Comparison of ENCODE assay signal across 1 cellular context in genomic region chr6:149863846-149864577, GRCh38.
A peak's percentile ranks its signal among the peaks of the same experiment; 100 is the strongest.
TF ChIP-seq lines count a peak whose summit lies in the region.

A gene with protein sequence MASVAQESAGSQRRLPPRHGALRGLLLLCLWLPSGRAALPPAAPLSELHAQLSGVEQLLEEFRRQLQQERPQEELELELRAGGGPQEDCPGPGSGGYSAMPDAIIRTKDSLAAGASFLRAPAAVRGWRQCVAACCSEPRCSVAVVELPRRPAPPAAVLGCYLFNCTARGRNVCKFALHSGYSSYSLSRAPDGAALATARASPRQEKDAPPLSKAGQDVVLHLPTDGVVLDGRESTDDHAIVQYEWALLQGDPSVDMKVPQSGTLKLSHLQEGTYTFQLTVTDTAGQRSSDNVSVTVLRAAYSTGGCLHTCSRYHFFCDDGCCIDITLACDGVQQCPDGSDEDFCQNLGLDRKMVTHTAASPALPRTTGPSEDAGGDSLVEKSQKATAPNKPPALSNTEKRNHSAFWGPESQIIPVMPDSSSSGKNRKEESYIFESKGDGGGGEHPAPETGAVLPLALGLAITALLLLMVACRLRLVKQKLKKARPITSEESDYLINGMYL (minus strand): TSS chr6:149864359. CDS start chr6:149864020, 339 bp downstream.

TF ChIP-seq in K562, 482 proteins besides CTCF, POLR2A, EP300 and RAD21 (continued from another document and continues in another):
- peak; percentile 82 for TF ChIP-seq CXXC5 (CRISPR knock-in tag; IDR thresholded peaks at IDR 0.05)
- peak; percentile 14 for TF ChIP-seq FIP1L1 (IDR thresholded peaks at IDR 0.05; ENCODE audit: low read depth, low read length, poor library complexity, severe bottlenecking)
- TF ChIP-seq, protein P1, sequence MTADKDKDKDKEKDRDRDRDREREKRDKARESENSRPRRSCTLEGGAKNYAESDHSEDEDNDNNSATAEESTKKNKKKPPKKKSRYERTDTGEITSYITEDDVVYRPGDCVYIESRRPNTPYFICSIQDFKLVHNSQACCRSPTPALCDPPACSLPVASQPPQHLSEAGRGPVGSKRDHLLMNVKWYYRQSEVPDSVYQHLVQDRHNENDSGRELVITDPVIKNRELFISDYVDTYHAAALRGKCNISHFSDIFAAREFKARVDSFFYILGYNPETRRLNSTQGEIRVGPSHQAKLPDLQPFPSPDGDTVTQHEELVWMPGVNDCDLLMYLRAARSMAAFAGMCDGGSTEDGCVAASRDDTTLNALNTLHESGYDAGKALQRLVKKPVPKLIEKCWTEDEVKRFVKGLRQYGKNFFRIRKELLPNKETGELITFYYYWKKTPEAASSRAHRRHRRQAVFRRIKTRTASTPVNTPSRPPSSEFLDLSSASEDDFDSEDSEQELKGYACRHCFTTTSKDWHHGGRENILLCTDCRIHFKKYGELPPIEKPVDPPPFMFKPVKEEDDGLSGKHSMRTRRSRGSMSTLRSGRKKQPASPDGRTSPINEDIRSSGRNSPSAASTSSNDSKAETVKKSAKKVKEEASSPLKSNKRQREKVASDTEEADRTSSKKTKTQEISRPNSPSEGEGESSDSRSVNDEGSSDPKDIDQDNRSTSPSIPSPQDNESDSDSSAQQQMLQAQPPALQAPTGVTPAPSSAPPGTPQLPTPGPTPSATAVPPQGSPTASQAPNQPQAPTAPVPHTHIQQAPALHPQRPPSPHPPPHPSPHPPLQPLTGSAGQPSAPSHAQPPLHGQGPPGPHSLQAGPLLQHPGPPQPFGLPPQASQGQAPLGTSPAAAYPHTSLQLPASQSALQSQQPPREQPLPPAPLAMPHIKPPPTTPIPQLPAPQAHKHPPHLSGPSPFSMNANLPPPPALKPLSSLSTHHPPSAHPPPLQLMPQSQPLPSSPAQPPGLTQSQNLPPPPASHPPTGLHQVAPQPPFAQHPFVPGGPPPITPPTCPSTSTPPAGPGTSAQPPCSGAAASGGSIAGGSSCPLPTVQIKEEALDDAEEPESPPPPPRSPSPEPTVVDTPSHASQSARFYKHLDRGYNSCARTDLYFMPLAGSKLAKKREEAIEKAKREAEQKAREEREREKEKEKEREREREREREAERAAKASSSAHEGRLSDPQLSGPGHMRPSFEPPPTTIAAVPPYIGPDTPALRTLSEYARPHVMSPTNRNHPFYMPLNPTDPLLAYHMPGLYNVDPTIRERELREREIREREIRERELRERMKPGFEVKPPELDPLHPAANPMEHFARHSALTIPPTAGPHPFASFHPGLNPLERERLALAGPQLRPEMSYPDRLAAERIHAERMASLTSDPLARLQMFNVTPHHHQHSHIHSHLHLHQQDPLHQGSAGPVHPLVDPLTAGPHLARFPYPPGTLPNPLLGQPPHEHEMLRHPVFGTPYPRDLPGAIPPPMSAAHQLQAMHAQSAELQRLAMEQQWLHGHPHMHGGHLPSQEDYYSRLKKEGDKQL (CRISPR knock-in tag; IDR thresholded peaks at IDR 0.05; ENCODE audit: borderline replicate concordance) = 0 out of 2 replicates have a peak, but pooled peaks have one; percentile 49
- no peak for TF ChIP-seq ZNF232 (CRISPR knock-in tag; IDR thresholded peaks at IDR 0.05)
- TF ChIP-seq ZNF263 (CRISPR knock-in tag; IDR thresholded peaks at IDR 0.05; ENCODE audit: borderline replicate concordance) = no peak; the same call in 1 of the 2 replicates
- peak; percentile 66; the same call in 1 of the 2 replicates for TF ChIP-seq ZBTB7A (IDR thresholded peaks at IDR 0.05; ENCODE audit: borderline replicate concordance, control insufficient read depth, low read depth, low read length)
- peak; percentile 77 for TF ChIP-seq SIN3B (IDR thresholded peaks at IDR 0.05; ENCODE audit: low read depth)
- peak; percentile 46; the same call in 1 of the 2 replicates for TF ChIP-seq ZBTB17 (CRISPR knock-in tag; IDR thresholded peaks at IDR 0.05)
- no peak for TF ChIP-seq DDX20 (tag; IDR thresholded peaks at IDR 0.05; ENCODE audit: low read depth)
- TF ChIP-seq ATF7 (IDR thresholded peaks at IDR 0.05) = peak; percentile 64; the same call in 1 of the 2 replicates
- peak; percentile 90 for TF ChIP-seq CTBP1 (IDR thresholded peaks at IDR 0.05; ENCODE audit: borderline replicate concordance)
- TF ChIP-seq ZNF175 (CRISPR knock-in tag; IDR thresholded peaks at IDR 0.05; ENCODE audit: low read depth) = no peak
- TF ChIP-seq, protein P2, sequence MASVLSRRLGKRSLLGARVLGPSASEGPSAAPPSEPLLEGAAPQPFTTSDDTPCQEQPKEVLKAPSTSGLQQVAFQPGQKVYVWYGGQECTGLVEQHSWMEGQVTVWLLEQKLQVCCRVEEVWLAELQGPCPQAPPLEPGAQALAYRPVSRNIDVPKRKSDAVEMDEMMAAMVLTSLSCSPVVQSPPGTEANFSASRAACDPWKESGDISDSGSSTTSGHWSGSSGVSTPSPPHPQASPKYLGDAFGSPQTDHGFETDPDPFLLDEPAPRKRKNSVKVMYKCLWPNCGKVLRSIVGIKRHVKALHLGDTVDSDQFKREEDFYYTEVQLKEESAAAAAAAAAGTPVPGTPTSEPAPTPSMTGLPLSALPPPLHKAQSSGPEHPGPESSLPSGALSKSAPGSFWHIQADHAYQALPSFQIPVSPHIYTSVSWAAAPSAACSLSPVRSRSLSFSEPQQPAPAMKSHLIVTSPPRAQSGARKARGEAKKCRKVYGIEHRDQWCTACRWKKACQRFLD (CRISPR knock-in tag; IDR thresholded peaks at IDR 0.05) = peak; percentile 81
- peak; percentile 29 for TF ChIP-seq HMGN3 (IDR thresholded peaks at IDR 0.05; ENCODE audit: borderline replicate concordance, extremely low read depth, insufficient read length, low read depth, low read length)
- TF ChIP-seq NRF1 (conservative IDR thresholded peaks at IDR 0.05 in 1 of 2, IDR thresholded peaks at IDR 0.05 in 1 of 2) = peak; percentile 67 to 78
- peak; percentile 37 to 76; a peak in 2 of 4 replicates for TF ChIP-seq NONO (IDR thresholded peaks at IDR 0.05; ENCODE audit: low read depth in 2 of 2, low read length in 1 of 2)
- TF ChIP-seq ZFX (CRISPR knock-in tag; IDR thresholded peaks at IDR 0.05) = peak; percentile 86
- TF ChIP-seq RBM15 (IDR thresholded peaks at IDR 0.05; ENCODE audit: insufficient read depth, low read length) = no peak
- TF ChIP-seq U2AF1 (optimal IDR thresholded peaks at IDR 0.05; ENCODE audit: low read depth, low read length) = no peak
- no peak for TF ChIP-seq ZNF766 (CRISPR knock-in tag; conservative IDR thresholded peaks at IDR 0.05)
- TF ChIP-seq MYC (IDR thresholded peaks at IDR 0.05; ENCODE audit: low read depth, low read length) = 0 out of 2 replicates have a peak, but pooled peaks have one; percentile 28
- TF ChIP-seq MYC (CRISPR knock-in tag; IDR thresholded peaks at IDR 0.05; ENCODE audit: borderline replicate concordance, low read depth) = no peak
- no peak for TF ChIP-seq JUNB (CRISPR knock-in tag; conservative IDR thresholded peaks at IDR 0.05)
- no peak for TF ChIP-seq ZNF282 (CRISPR knock-in tag; IDR thresholded peaks at IDR 0.05)
- TF ChIP-seq TBP (optimal IDR thresholded peaks at IDR 0.05; ENCODE audit: low read depth, low read length) = peak; percentile 70
- no peak for TF ChIP-seq NR2C2 (CRISPR knock-in tag; IDR thresholded peaks at IDR 0.05)
- peak; percentile 18; the same call in 1 of the 2 replicates for TF ChIP-seq NR2C2 (tag; IDR thresholded peaks at IDR 0.05)
- TF ChIP-seq IRF2 (CRISPR knock-in tag; IDR thresholded peaks at IDR 0.05) = no peak
- no peak for TF ChIP-seq TRIM24 (IDR thresholded peaks at IDR 0.05)
- TF ChIP-seq, protein P3, sequence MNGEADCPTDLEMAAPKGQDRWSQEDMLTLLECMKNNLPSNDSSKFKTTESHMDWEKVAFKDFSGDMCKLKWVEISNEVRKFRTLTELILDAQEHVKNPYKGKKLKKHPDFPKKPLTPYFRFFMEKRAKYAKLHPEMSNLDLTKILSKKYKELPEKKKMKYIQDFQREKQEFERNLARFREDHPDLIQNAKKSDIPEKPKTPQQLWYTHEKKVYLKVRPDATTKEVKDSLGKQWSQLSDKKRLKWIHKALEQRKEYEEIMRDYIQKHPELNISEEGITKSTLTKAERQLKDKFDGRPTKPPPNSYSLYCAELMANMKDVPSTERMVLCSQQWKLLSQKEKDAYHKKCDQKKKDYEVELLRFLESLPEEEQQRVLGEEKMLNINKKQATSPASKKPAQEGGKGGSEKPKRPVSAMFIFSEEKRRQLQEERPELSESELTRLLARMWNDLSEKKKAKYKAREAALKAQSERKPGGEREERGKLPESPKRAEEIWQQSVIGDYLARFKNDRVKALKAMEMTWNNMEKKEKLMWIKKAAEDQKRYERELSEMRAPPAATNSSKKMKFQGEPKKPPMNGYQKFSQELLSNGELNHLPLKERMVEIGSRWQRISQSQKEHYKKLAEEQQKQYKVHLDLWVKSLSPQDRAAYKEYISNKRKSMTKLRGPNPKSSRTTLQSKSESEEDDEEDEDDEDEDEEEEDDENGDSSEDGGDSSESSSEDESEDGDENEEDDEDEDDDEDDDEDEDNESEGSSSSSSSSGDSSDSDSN (IDR thresholded peaks at IDR 0.05; ENCODE audit: borderline replicate concordance in 1 of 2, low read depth in 2 of 2, low read length in 2 of 2) = peak; percentile 44 to 83; a peak in 3 of 4 replicates
- TF ChIP-seq ZBED1 (IDR thresholded peaks at IDR 0.05) = no peak
- TF ChIP-seq, protein P4, sequence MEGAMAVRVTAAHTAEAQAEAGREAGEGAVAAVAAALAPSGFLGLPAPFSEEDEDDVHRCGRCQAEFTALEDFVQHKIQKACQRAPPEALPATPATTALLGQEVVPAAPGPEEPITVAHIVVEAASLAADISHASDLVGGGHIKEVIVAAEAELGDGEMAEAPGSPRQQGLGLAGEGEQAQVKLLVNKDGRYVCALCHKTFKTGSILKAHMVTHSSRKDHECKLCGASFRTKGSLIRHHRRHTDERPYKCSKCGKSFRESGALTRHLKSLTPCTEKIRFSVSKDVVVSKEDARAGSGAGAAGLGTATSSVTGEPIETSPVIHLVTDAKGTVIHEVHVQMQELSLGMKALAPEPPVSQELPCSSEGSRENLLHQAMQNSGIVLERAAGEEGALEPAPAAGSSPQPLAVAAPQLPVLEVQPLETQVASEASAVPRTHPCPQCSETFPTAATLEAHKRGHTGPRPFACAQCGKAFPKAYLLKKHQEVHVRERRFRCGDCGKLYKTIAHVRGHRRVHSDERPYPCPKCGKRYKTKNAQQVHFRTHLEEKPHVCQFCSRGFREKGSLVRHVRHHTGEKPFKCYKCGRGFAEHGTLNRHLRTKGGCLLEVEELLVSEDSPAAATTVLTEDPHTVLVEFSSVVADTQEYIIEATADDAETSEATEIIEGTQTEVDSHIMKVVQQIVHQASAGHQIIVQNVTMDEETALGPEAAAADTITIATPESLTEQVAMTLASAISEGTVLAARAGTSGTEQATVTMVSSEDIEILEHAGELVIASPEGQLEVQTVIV (CRISPR knock-in tag; IDR thresholded peaks at IDR 0.05; ENCODE audit: borderline replicate concordance) = 0 out of 2 replicates have a peak, but pooled peaks have one; percentile 13
- TF ChIP-seq TFAP4 (CRISPR knock-in tag; IDR thresholded peaks at IDR 0.05; ENCODE audit: borderline replicate concordance) = peak; percentile 61
- no peak for TF ChIP-seq POLR2H (tag; IDR thresholded peaks at IDR 0.05; ENCODE audit: low read depth)
- TF ChIP-seq, protein P5, sequence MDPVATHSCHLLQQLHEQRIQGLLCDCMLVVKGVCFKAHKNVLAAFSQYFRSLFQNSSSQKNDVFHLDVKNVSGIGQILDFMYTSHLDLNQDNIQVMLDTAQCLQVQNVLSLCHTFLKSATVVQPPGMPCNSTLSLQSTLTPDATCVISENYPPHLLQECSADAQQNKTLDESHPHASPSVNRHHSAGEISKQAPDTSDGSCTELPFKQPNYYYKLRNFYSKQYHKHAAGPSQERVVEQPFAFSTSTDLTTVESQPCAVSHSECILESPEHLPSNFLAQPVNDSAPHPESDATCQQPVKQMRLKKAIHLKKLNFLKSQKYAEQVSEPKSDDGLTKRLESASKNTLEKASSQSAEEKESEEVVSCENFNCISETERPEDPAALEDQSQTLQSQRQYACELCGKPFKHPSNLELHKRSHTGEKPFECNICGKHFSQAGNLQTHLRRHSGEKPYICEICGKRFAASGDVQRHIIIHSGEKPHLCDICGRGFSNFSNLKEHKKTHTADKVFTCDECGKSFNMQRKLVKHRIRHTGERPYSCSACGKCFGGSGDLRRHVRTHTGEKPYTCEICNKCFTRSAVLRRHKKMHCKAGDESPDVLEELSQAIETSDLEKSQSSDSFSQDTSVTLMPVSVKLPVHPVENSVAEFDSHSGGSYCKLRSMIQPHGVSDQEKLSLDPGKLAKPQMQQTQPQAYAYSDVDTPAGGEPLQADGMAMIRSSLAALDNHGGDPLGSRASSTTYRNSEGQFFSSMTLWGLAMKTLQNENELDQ (CRISPR knock-in tag; IDR thresholded peaks at IDR 0.05; ENCODE audit: borderline replicate concordance) = no peak
- TF ChIP-seq, protein P6, sequence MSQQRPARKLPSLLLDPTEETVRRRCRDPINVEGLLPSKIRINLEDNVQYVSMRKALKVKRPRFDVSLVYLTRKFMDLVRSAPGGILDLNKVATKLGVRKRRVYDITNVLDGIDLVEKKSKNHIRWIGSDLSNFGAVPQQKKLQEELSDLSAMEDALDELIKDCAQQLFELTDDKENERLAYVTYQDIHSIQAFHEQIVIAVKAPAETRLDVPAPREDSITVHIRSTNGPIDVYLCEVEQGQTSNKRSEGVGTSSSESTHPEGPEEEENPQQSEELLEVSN (IDR thresholded peaks at IDR 0.05; ENCODE audit: borderline replicate concordance in 1 of 2, extremely low read depth in 1 of 2, insufficient read depth in 1 of 2, insufficient read length in 1 of 2, low read depth in 1 of 2, low read length in 1 of 2, poor library complexity in 1 of 2, severe bottlenecking in 1 of 2) = peak; percentile 74 to 82
- TF ChIP-seq SRF (CRISPR knock-in tag; IDR thresholded peaks at IDR 0.05) = peak in 1 of 2 experiments; percentile 70; a peak in 2 of 4 replicates
- TF ChIP-seq PRMT5 (CRISPR knock-in tag; IDR thresholded peaks at IDR 0.05) = no peak; the same call in 1 of the 2 replicates
- TF ChIP-seq ZFP91 (CRISPR knock-in tag; IDR thresholded peaks at IDR 0.05) = no peak
- TF ChIP-seq SAP30 (IDR thresholded peaks at IDR 0.05; ENCODE audit: borderline replicate concordance, insufficient read depth, low read depth, low read length, poor library complexity, severe bottlenecking) = peak; percentile 97
- no peak for TF ChIP-seq ZFPM2 (CRISPR knock-in tag; IDR thresholded peaks at IDR 0.05)
- no peak for TF ChIP-seq HDAC3 (IDR thresholded peaks at IDR 0.05; ENCODE audit: borderline replicate concordance, partially characterized antibody)
- no peak for TF ChIP-seq COPS2 (conservative IDR thresholded peaks at IDR 0.05)
- TF ChIP-seq NCOA6 (IDR thresholded peaks at IDR 0.05) = 0 out of 2 replicates have a peak, but pooled peaks have one; percentile 39
- no peak for TF ChIP-seq EZH2 (IDR thresholded peaks at IDR 0.05; ENCODE audit: borderline replicate concordance, low read depth, low read length)
